24 cellular contexts compared by ENCODE assay signal in the genomic region with DNA sequence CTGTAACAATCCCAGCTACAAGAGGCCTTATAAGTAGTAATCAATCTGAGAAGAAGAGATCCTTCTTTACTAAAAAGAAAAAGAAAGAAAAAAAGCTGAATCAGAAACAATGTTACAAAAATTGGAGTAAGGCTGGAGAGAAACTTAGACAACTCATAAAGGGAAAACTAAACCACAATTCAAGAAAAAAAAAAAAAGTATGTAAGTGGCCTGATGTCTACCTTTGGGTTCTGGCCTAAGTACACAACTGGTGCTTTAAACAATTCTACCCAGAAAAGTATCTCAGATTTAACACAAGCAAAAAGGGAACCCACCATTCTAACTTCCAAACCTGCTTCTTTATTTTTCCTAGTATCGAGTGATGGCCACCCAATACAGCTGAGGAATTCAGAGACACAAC.
"Had no signal": no experiment of that assay in that cellular context is flagged by ENCODE, and none has a peak within 500 bp of the region (broad histone marks: within the 10 kb centered on the region; RNA-seq: fewer than 3 reads in every experiment).

No MANE protein-coding gene starts in this region.

- H3K9me3 ChIP-seq: heart right ventricle, left ventricle myocardium inferior, lower lobe of right lung, neutrophil, pancreas, testis, tibial artery had no signal

- H3K4me3 ChIP-seq: dorsolateral prefrontal cortex, heart right ventricle, left ventricle myocardium inferior, lower lobe of right lung, pancreas, testis, tibial artery had no signal

- DNase-seq: cerebellar nuclear complex; dorsolateral prefrontal cortex; effector CD8-positive, alpha-beta T cell; endodermal cell; foreskin melanocyte; glutamatergic neuron; heart right ventricle; hippocampal formation; left cardiac atrium; left ventricle myocardium inferior; lower lobe of right lung; natural killer cell; pancreas; stimulated activated CD4-positive, alpha-beta T cell treated with anti-CD3 and anti-CD28 coated beads, Interleukin-2, amount 100 ng/mL, for 24 hours; stimulated activated CD4-positive, alpha-beta T cell treated with anti-CD3 and anti-CD28 coated beads, Interleukin-4, amount 100 ng/mL, for 24 hours; stimulated activated naive CD8-positive, alpha-beta T cell treated with anti-CD3 and anti-CD28 coated beads, Interleukin-15, Interleukin-2, amounts not matched to agents 100 U/mL and 50 U/mL, for 24 hours; substantia nigra; testis; tibial artery had no signal

- H3K27me3 ChIP-seq: dorsolateral prefrontal cortex, heart right ventricle, neutrophil, pancreas, testis, tibial artery had no signal

- H3K27ac ChIP-seq: dorsolateral prefrontal cortex, epithelial cell of prostate, heart right ventricle, left ventricle myocardium inferior, lower lobe of right lung, neutrophil, pancreas, testis, tibial artery had no signal

- H3K36me3 ChIP-seq: heart right ventricle, left ventricle myocardium inferior, lower lobe of right lung, neutrophil, pancreas, tibial artery had no signal

- ATAC-seq: esophagus mucosa; heart right ventricle; left cardiac atrium; lower lobe of right lung; natural killer cell; pancreas; sciatic nerve; stimulated activated effector memory CD8-positive, alpha-beta T cell treated with anti-CD3 and anti-CD28 coated beads, Interleukin-12 subunit alpha, Interleukin-12 subunit beta, amount 100 ng/mL, for 72 hours; stimulated activated naive CD8-positive, alpha-beta T cell treated with anti-CD3 and anti-CD28 coated beads, Interleukin-15, Interleukin-2, amounts not matched to agents 100 U/mL and 50 U/mL, for 24 hours had no signal

- H3K4me1 ChIP-seq: lower lobe of right lung, pancreas, testis, tibial artery had no signal
